1 cellular context compared by ENCODE assay signal in the genomic region with DNA sequence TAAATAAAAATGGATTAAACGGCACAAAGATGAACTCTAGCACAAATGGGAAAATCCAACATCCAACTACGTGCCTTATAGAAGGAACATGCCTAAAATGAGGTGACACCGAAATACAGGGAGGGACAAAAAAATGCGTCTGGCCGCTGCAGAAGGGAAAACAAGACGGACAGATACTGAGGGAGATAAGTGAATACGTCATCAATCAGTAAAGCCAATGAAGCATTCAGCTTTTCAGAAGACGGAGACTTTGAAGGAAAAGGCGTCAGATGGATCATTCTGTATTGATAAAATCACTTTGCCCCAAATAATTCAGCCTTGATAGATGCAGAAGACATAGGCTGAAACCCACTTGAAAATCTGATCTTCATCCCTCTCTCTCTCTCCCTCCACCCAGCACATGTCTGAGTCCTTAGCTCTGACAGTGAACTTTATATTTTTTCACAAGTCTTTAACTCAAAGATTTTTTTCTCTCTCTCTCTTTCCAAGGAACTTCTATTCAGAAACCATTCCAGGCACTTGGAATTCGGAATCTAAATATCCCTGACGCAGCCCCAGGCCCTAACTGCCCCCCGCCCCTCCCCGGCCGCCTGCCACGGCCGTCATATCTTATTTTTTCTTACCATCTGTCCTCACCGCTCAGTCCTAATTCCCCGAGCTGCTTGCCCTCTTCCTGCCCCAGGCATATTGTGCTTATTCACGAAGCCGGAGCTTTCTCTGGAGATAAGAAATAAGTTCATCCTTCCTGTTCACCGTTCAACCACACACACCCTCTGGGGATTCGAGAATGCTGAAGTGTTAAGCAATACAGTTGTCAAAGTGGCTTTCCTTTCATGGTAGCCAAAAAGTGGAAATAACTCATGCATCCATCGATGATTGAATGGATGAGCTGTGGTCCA.
TF ChIP-seq lines count a peak whose summit lies in the region.

No MANE protein-coding gene starts in this region.

TF ChIP-seq in endothelial cell of umbilical vein, 7 proteins besides CTCF, POLR2A, EP300 and RAD21 (continued from another document):
- TF ChIP-seq POLR2AphosphoS5 (IDR thresholded peaks at IDR 0.05; ENCODE audit: insufficient read depth, low read depth, low read length): no peak
TF ChIP-seq in endothelial cell of umbilical vein: peak in this region for 2.
